ENCODE assay signal across 11 cellular contexts in the genomic region with DNA sequence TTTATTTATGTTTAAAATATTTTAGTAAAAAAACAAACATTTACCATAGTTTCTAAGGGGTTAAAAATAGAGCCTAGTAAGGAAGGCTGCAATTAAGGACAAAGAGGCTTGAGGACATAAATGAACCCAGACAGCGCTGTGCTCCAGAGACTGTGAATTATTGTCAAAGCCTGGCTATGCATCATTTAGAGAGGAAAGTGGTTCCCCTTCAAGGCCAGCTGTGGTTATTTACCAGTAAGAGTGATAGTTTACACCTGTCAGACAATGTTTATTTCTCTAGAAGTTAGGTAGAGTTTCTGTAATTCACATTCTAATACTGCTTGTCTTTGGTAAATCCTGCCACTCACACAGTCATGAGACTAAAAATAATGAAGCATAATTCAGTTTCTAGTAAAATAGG. TPM values are rescaled to one million over a fixed set of nuclear protein-coding genes. Genes with fewer than 3 reads are reported as not detected.
DNase-seq lines count a peak whose midpoint lies in the region; ATAC-seq and TF ChIP-seq lines count a peak whose summit lies in the region.
"Had no signal": no experiment of that assay in that cellular context is flagged by ENCODE, and none has a peak within 500 bp of the region (broad histone marks: within the 10 kb centered on the region; RNA-seq: fewer than 3 reads in every experiment).

No MANE protein-coding gene starts in this region.

- no peaks in the 10 kb centered on the region for H3K4me1 Mint-ChIP-seq in osteocyte (ENCODE audit: unreplicated experiment)
- H3K4me1 Mint-ChIP-seq in activated T-helper 1 cell treated with anti-CD3 and anti-CD28 coated beads, Interleukin-12 subunit alpha, Interleukin-12 subunit beta, Interleukin-2, Interleukin-4 antibody, amounts not matched to agents 30 ng/mL and 10 ng/mL and 1 ng/mL, durations not matched to agents 14 hours and 24 hours and 36 hours (ENCODE audit: low read depth): no peaks in the 10 kb centered on the region

- peaks cover 25% of the 10 kb centered on the region for H3K27me3 Mint-ChIP-seq in osteocyte (ENCODE audit: unreplicated experiment)
- H3K27me3 Mint-ChIP-seq in activated T-helper 1 cell treated with anti-CD3 and anti-CD28 coated beads, Interleukin-12 subunit alpha, Interleukin-12 subunit beta, Interleukin-2, Interleukin-4 antibody, amounts not matched to agents 30 ng/mL and 10 ng/mL and 1 ng/mL, durations not matched to agents 14 hours and 24 hours and 36 hours (ENCODE audit: insufficient read depth): peaks cover 10% of the 10 kb centered on the region

- intact Hi-C loops in activated T-helper 1 cell treated with anti-CD3 and anti-CD28 coated beads, Interleukin-12 subunit alpha, Interleukin-12 subunit beta, Interleukin-2, Interleukin-4 antibody, amounts not matched to agents 30 ng/mL and 10 ng/mL and 1 ng/mL, durations not matched to agents 14 hours and 24 hours and 36 hours (cut with micrococcal nuclease): no loop called here

- no peaks in the 10 kb centered on the region for H3K9me3 Mint-ChIP-seq in osteocyte (ENCODE audit: unreplicated experiment)
- H3K9me3 Mint-ChIP-seq in activated T-helper 1 cell treated with anti-CD3 and anti-CD28 coated beads, Interleukin-12 subunit alpha, Interleukin-12 subunit beta, Interleukin-2, Interleukin-4 antibody, amounts not matched to agents 30 ng/mL and 10 ng/mL and 1 ng/mL, durations not matched to agents 14 hours and 24 hours and 36 hours: no peaks in the 10 kb centered on the region

- no peak for TF ChIP-seq CTCF in osteocyte (IDR thresholded peaks at IDR 0.05)

- DNase-seq in NCI-H2081 treated with DMSO at 0.1 percent for 48 hours (lab: John Stamatoyannopoulos, UW): peak; percentile 65
- no peak for DNase-seq in osteocyte (ENCODE audit: extremely low spot score, unreplicated experiment)
- no peak for DNase-seq in occipital lobe (lab: John Stamatoyannopoulos, UW)
- no peak for DNase-seq in H4 (ENCODE audit: low spot score)
- DNase-seq in activated T-helper 1 cell treated with anti-CD3 and anti-CD28 coated beads, Interleukin-12 subunit alpha, Interleukin-12 subunit beta, Interleukin-2, Interleukin-4 antibody, amounts not matched to agents 30 ng/mL and 10 ng/mL and 1 ng/mL, durations not matched to agents 14 hours and 24 hours and 36 hours (ENCODE audit: low spot score): no peak
- DNase-seq: C1 segment of cervical spinal cord, nucleus accumbens had no signal

- H3K27ac Mint-ChIP-seq in osteocyte (ENCODE audit: unreplicated experiment): no peak overlapping the region
- no peak overlapping the region for H3K27ac Mint-ChIP-seq in activated T-helper 1 cell treated with anti-CD3 and anti-CD28 coated beads, Interleukin-12 subunit alpha, Interleukin-12 subunit beta, Interleukin-2, Interleukin-4 antibody, amounts not matched to agents 30 ng/mL and 10 ng/mL and 1 ng/mL, durations not matched to agents 14 hours and 24 hours and 36 hours
- H3K27ac Mint-ChIP-seq: activated naive CD8-positive, alpha-beta T cell had no signal

- peak; percentile 95 for ATAC-seq in GM18498 (IDR thresholded peaks at IDR 0.05; ENCODE audit: unreplicated experiment)
- ATAC-seq in GM21367 (IDR thresholded peaks at IDR 0.05; ENCODE audit: unreplicated experiment): peak; percentile 81
- peak; percentile 93 for ATAC-seq in HG03095 (IDR thresholded peaks at IDR 0.05; ENCODE audit: unreplicated experiment)

- no peaks in the 10 kb centered on the region for H3K36me3 Mint-ChIP-seq in osteocyte (ENCODE audit: unreplicated experiment)
- no peaks in the 10 kb centered on the region for H3K36me3 Mint-ChIP-seq in activated T-helper 1 cell treated with anti-CD3 and anti-CD28 coated beads, Interleukin-12 subunit alpha, Interleukin-12 subunit beta, Interleukin-2, Interleukin-4 antibody, amounts not matched to agents 30 ng/mL and 10 ng/mL and 1 ng/mL, durations not matched to agents 14 hours and 24 hours and 36 hours (ENCODE audit: low read depth)
- H3K36me3 Mint-ChIP-seq: activated naive CD8-positive, alpha-beta T cell had no signal

- no peak overlapping the region for H3K4me3 Mint-ChIP-seq in osteocyte (ENCODE audit: unreplicated experiment)
- H3K4me3 Mint-ChIP-seq in activated T-helper 1 cell treated with anti-CD3 and anti-CD28 coated beads, Interleukin-12 subunit alpha, Interleukin-12 subunit beta, Interleukin-2, Interleukin-4 antibody, amounts not matched to agents 30 ng/mL and 10 ng/mL and 1 ng/mL, durations not matched to agents 14 hours and 24 hours and 36 hours: no peak overlapping the region
- H3K4me3 Mint-ChIP-seq: activated naive CD8-positive, alpha-beta T cell had no signal

RNA-seq across cellular contexts. Expression of a gene that starts 32.4 kb away (rescaled TPM):
- total RNA-seq in osteocyte: 21.1 and 21.9 TPM in 2 replicates
- 31.0 TPM for total RNA-seq in occipital lobe
- 37.0 and 41.7 TPM in 2 replicates for total RNA-seq in H4 (2014; rRNA removed; shearing (Covaris generic))
- total RNA-seq in activated T-helper 1 cell treated with anti-CD3 and anti-CD28 coated beads, Interleukin-12 subunit alpha, Interleukin-12 subunit beta, Interleukin-2, Interleukin-4 antibody, amounts not matched to agents 30 ng/mL and 10 ng/mL and 1 ng/mL, durations not matched to agents 14 hours and 24 hours and 36 hours: 33.1 and 35.4 TPM in 2 replicates
